In the genomic region with DNA sequence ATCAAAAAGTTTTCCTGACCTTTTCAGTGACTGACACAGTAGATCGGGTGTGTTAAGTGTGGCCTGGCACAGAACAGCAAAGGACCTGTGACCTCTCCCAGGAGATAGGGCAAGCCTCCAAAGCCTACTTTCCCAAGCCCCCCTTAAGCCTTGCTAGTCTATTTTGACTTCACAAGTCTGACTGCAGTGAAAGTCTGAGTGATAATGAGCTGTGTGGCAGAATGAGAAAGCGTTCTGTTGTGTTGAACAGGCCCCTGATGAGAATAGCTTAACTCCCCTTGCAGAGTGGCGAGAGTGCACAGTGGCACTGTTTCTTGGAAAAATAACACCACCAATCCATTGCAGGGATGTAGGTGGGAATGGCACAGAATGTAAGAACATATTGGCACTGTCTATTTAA, we compare ENCODE assay signal across 1 cellular context.
TF ChIP-seq lines count a peak whose summit lies in the region.

No MANE protein-coding gene starts in this region.

TF ChIP-seq in H1, 55 proteins besides CTCF, POLR2A, EP300 and RAD21 (continued from another document):
- TF ChIP-seq CBX8 (IDR thresholded peaks at IDR 0.05; ENCODE audit: borderline replicate concordance, low read depth, low read length), result no peak
- no peak for TF ChIP-seq JUN (IDR thresholded peaks at IDR 0.05; ENCODE audit: low read depth, low read length)
- no peak for TF ChIP-seq EGR1 (IDR thresholded peaks at IDR 0.05; ENCODE audit: borderline replicate concordance, low read depth, low read length)
- no peak for TF ChIP-seq TEAD4 (IDR thresholded peaks at IDR 0.05; ENCODE audit: low read depth, low read length)
- no peak for TF ChIP-seq NRF1 (IDR thresholded peaks at IDR 0.05; ENCODE audit: low read depth, low read length)
- TF ChIP-seq SP1 (IDR thresholded peaks at IDR 0.05; ENCODE audit: low read depth, low read length), result no peak
- no peak for TF ChIP-seq BCL11A (IDR thresholded peaks at IDR 0.05; ENCODE audit: low read depth in 2 of 2, low read length in 2 of 2)
- TF ChIP-seq SRF (IDR thresholded peaks at IDR 0.05; ENCODE audit: low read depth, low read length), result no peak
- no peak for TF ChIP-seq SIX5 (IDR thresholded peaks at IDR 0.05; ENCODE audit: low read depth, low read length)
- TF ChIP-seq SIRT6 (IDR thresholded peaks at IDR 0.05; ENCODE audit: low read length), result no peak
